In genomic region chr7:44431091-44431608, GRCh38 we compare ENCODE assay signal across 9 cellular contexts. TPM values are rescaled to one million over a fixed set of nuclear protein-coding genes. Genes with fewer than 3 reads are reported as not detected.
DNase-seq lines count a peak whose midpoint lies in the region; ATAC-seq and TF ChIP-seq lines count a peak whose summit lies in the region.
"Had no signal": no experiment of that assay in that cellular context is flagged by ENCODE, and none has a peak within 500 bp of the region (broad histone marks: within the 10 kb centered on the region; RNA-seq: fewer than 3 reads in every experiment).

No MANE protein-coding gene starts in this region.

- peak; percentile 69 for ATAC-seq in GM19023 (IDR thresholded peaks at IDR 0.05; ENCODE audit: unreplicated experiment)
- no peak for ATAC-seq in activated naive CD8-positive, alpha-beta T cell treated with anti-CD3 and anti-CD28 coated beads, Interleukin-2, amount 10 ng/mL, durations not matched to agents 7 days and 5 days (ENCODE audit: low read depth)
- no peak for ATAC-seq in GM21360 (IDR thresholded peaks at IDR 0.05; ENCODE audit: unreplicated experiment)
- ATAC-seq in GM18520 (IDR thresholded peaks at IDR 0.05; ENCODE audit: unreplicated experiment), result no peak

- H3K27ac ChIP-seq in BLaER1 treated with 17β-estradiol and CSF1 and Interleukin-3, amounts not matched to agents 10 nM and 100 nM, result peak overlapping the region in 4 of 11 experiments; percentile 6 to 69 (median 52); a peak in 5 of 22 replicates
- no peak overlapping the region for H3K27ac ChIP-seq in sigmoid colon

- no peak for TF ChIP-seq EP300 in sigmoid colon (IDR thresholded peaks at IDR 0.05)

- H3K4me3 ChIP-seq in BLaER1 treated with 17β-estradiol and CSF1 and Interleukin-3, amounts not matched to agents 10 nM and 100 nM, result no peak overlapping the region
- H3K4me3 ChIP-seq in sigmoid colon, result no peak overlapping the region

- peak overlapping the region in 3 of 11 experiments; percentile 24 to 35 (median 24); a peak in 5 of 22 replicates for H3K9ac ChIP-seq in BLaER1 treated with 17β-estradiol and CSF1 and Interleukin-3, amounts not matched to agents 10 nM and 100 nM

- H3K4me1 ChIP-seq in BLaER1 treated with 17β-estradiol and CSF1 and Interleukin-3, amounts not matched to agents 10 nM and 100 nM, result peaks cover 23 to 45% (median 33%) of the 10 kb centered on the region in 10 experiments
- H3K4me1 ChIP-seq in sigmoid colon, result peaks cover 0 to 23% (median 9%) of the 10 kb centered on the region in 4 donors

- peak overlapping the region; percentile 73 for H3K27ac Mint-ChIP-seq in activated naive CD8-positive, alpha-beta T cell treated with anti-CD3 and anti-CD28 coated beads, Interleukin-2, amount 10 ng/mL, durations not matched to agents 7 days and 5 days
- H3K27ac Mint-ChIP-seq: activated naive CD4-positive, alpha-beta T cell treated with anti-CD3 and anti-CD28 coated beads, Interleukin-2, amount 50 U/mL, for 24 hours had no signal

- POLR2A ChIA-PET in activated naive CD8-positive, alpha-beta T cell treated with anti-CD3 and anti-CD28 coated beads, Interleukin-2, amount 10 ng/mL, durations not matched to agents 7 days and 5 days (lab: Charles Lee), result no interaction called here

- peaks cover 68 to 92% (median 81%) of the 10 kb centered on the region in 11 experiments for H4K20me1 ChIP-seq in BLaER1 treated with 17β-estradiol and CSF1 and Interleukin-3, amounts not matched to agents 10 nM and 100 nM

- no peak for TF ChIP-seq POLR2A in sigmoid colon (IDR thresholded peaks at IDR 0.05)

- H3K27me3 Mint-ChIP-seq in activated naive CD8-positive, alpha-beta T cell treated with anti-CD3 and anti-CD28 coated beads, Interleukin-2, amount 10 ng/mL, durations not matched to agents 7 days and 5 days, result no peaks in the 10 kb centered on the region
- H3K27me3 Mint-ChIP-seq: activated naive CD4-positive, alpha-beta T cell treated with anti-CD3 and anti-CD28 coated beads, Interleukin-2, amount 50 U/mL, for 24 hours had no signal

- 67 to 81% methylated on average over 2 of the region's 2 CpGs for WGBS in sigmoid colon, 2 donors

- peak overlapping the region in 8 of 11 experiments; percentile 26 to 81 (median 60); a peak in 14 of 22 replicates for H3K4me2 ChIP-seq in BLaER1 treated with 17β-estradiol and CSF1 and Interleukin-3, amounts not matched to agents 10 nM and 100 nM

- no peaks in the 10 kb centered on the region for H3K9me3 Mint-ChIP-seq in activated naive CD8-positive, alpha-beta T cell treated with anti-CD3 and anti-CD28 coated beads, Interleukin-2, amount 10 ng/mL, durations not matched to agents 7 days and 5 days
- H3K9me3 Mint-ChIP-seq: activated naive CD4-positive, alpha-beta T cell treated with anti-CD3 and anti-CD28 coated beads, Interleukin-2, amount 50 U/mL, for 24 hours had no signal

- intact Hi-C loops in sigmoid colon (cut with DNase I), result no loop called here

- no peak for TF ChIP-seq CTCF in sigmoid colon (IDR thresholded peaks at IDR 0.05)

- no peaks in the 10 kb centered on the region for H3K27me3 ChIP-seq in BLaER1 treated with 17β-estradiol and CSF1 and Interleukin-3, amounts not matched to agents 10 nM and 100 nM
- no peaks in the 10 kb centered on the region for H3K27me3 ChIP-seq in sigmoid colon

- peaks cover 0 to 2% (median 0%) of the 10 kb centered on the region in 11 experiments; a peak in 3 of 22 replicates for H3K9me3 ChIP-seq in BLaER1 treated with 17β-estradiol and CSF1 and Interleukin-3, amounts not matched to agents 10 nM and 100 nM (replicated peaks in 1 of 11)
- no peaks in the 10 kb centered on the region for H3K9me3 ChIP-seq in sigmoid colon

- DNase-seq in HK-2 (ENCODE audit: unreplicated experiment) (peak; percentile 25), lung microvascular endothelial cell (ENCODE audit: low read depth in 2 of 2) (peak; percentile 16 to 29), sigmoid colon (no peak)
- DNase-seq in activated naive CD8-positive, alpha-beta T cell treated with anti-CD3 and anti-CD28 coated beads, Interleukin-2, amount 10 ng/mL, durations not matched to agents 7 days and 5 days, result no peak

- peaks cover 12% of the 10 kb centered on the region for H3K36me3 Mint-ChIP-seq in activated naive CD8-positive, alpha-beta T cell treated with anti-CD3 and anti-CD28 coated beads, Interleukin-2, amount 10 ng/mL, durations not matched to agents 7 days and 5 days

- peaks cover 12% of the 10 kb centered on the region for H3K4me1 Mint-ChIP-seq in activated naive CD8-positive, alpha-beta T cell treated with anti-CD3 and anti-CD28 coated beads, Interleukin-2, amount 10 ng/mL, durations not matched to agents 7 days and 5 days

- H3K4me3 Mint-ChIP-seq in activated naive CD8-positive, alpha-beta T cell treated with anti-CD3 and anti-CD28 coated beads, Interleukin-2, amount 10 ng/mL, durations not matched to agents 7 days and 5 days, result no peak overlapping the region
- H3K4me3 Mint-ChIP-seq: activated naive CD4-positive, alpha-beta T cell treated with anti-CD3 and anti-CD28 coated beads, Interleukin-2, amount 50 U/mL, for 24 hours had no signal

- peaks cover 18 to 71% (median 49%) of the 10 kb centered on the region in 11 experiments for H3K36me3 ChIP-seq in BLaER1 treated with 17β-estradiol and CSF1 and Interleukin-3, amounts not matched to agents 10 nM and 100 nM
- H3K36me3 ChIP-seq in sigmoid colon, result peaks cover 0 to 10% (median 5%) of the 10 kb centered on the region in 4 donors

RNA-seq across cellular contexts. Expression of gene NUDCD3, which starts 59.3 kb away (rescaled TPM):
- total RNA-seq in activated naive CD8-positive, alpha-beta T cell treated with anti-CD3 and anti-CD28 coated beads, Interleukin-2, amount 10 ng/mL, durations not matched to agents 7 days and 5 days, result 100 to 1,000 TPM in 1 of 2 experiments, 10 to 100 TPM in 1; 99.1 to 113 TPM
- total RNA-seq in lung microvascular endothelial cell (44.5 and 55.6 TPM in 2 replicates), sigmoid colon (10 to 100 TPM; 23.5 to 50.5 (median 47.1) TPM)
- 10 to 100 TPM; 14.3 to 37.2 (median 15.6) TPM for polyA plus RNA-seq in sigmoid colon

Comparison
In these comparisons a context has a peak if more than half of its experiments do, and no peak if none do; other contexts are left out.
1. DNase-seq: peak in HK-2 (single experiment) and lung microvascular endothelial cell (2 of 2); none in activated naive CD8-positive, alpha-beta T cell treated with anti-CD3 and anti-CD28 coated beads, Interleukin-2, amount 10 ng/mL, durations not matched to agents 7 days and 5 days (single experiment) and sigmoid colon (single experiment).